In the genomic region with DNA sequence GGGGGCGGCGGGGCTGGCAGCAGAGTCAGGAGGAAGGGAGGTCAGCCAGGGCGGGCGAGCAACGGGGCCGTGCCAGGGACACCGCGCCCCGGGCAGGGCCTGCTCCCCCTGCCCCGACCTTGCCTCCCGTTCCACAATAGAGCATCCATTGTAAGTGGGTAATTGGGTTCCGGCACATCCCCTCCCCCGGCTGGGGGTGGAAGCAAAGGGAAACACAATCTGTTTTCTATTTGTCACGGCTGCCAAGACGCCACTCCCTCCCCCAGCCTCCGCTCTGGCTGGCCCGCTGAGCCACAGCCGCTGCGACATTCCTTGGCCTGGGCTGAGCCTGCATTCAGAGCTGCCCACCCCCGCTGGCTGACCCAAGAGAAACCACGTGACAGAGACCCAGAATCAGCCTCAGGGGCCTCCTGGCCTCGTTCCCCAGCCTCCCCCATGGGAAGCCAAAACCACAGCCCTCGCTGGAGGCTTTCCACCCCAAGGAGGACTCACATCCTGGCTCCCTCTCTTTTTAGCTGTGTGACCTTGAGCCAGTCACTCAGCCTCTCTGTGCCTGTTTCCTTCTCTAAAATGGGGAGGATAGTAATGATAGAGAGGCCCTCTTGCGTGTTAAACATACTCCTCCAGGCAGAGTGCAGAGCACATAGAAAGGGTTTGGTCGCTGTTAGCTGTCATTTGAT, we compare ENCODE assay signal across 1 cellular context.
TF ChIP-seq lines count a peak whose summit lies in the region.

No MANE protein-coding gene starts in this region.

TF ChIP-seq in GM12878, 131 proteins besides CTCF, POLR2A, EP300 and RAD21:
- TF ChIP-seq, protein P1, sequence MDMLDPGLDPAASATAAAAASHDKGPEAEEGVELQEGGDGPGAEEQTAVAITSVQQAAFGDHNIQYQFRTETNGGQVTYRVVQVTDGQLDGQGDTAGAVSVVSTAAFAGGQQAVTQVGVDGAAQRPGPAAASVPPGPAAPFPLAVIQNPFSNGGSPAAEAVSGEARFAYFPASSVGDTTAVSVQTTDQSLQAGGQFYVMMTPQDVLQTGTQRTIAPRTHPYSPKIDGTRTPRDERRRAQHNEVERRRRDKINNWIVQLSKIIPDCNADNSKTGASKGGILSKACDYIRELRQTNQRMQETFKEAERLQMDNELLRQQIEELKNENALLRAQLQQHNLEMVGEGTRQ (IDR thresholded peaks at IDR 0.05; ENCODE audit: borderline replicate concordance, low read depth, low read length), result no peak; the same call in 1 of the 2 replicates
- TF ChIP-seq SMARCA5 (IDR thresholded peaks at IDR 0.05) (0 out of 2 replicates have a peak, but pooled peaks have one; percentile 48), CEBPB (IDR thresholded peaks at IDR 0.05; ENCODE audit: borderline replicate concordance in 1 of 2, low read depth in 2 of 2, low read length in 2 of 2) (no peak), USF1 (IDR thresholded peaks at IDR 0.05; ENCODE audit: borderline replicate concordance, extremely low read length, insufficient read depth, low read depth, low read length) (peak; percentile 23), ZNF217 (IDR thresholded peaks at IDR 0.05) (peak; percentile 58; the same call in 1 of the 2 replicates), RAD51 (IDR thresholded peaks at IDR 0.05) (peak; percentile 66), SREBF2 (IDR thresholded peaks at IDR 0.05; ENCODE audit: low read length) (no peak), NR2F1 (conservative IDR thresholded peaks at IDR 0.05) (no peak), FOXM1 (IDR thresholded peaks at IDR 0.05; ENCODE audit: low read depth, low read length) (no peak), IKZF1 (conservative IDR thresholded peaks at IDR 0.05) (0 out of 2 replicates have a peak, but pooled peaks have one; percentile 10)
- TF ChIP-seq, protein P2, sequence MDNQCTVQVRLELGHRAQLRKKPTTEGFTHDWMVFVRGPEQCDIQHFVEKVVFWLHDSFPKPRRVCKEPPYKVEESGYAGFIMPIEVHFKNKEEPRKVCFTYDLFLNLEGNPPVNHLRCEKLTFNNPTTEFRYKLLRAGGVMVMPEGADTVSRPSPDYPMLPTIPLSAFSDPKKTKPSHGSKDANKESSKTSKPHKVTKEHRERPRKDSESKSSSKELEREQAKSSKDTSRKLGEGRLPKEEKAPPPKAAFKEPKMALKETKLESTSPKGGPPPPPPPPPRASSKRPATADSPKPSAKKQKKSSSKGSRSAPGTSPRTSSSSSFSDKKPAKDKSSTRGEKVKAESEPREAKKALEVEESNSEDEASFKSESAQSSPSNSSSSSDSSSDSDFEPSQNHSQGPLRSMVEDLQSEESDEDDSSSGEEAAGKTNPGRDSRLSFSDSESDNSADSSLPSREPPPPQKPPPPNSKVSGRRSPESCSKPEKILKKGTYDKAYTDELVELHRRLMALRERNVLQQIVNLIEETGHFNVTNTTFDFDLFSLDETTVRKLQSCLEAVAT (IDR thresholded peaks at IDR 0.05), result peak; percentile 72
